In the genomic region with DNA sequence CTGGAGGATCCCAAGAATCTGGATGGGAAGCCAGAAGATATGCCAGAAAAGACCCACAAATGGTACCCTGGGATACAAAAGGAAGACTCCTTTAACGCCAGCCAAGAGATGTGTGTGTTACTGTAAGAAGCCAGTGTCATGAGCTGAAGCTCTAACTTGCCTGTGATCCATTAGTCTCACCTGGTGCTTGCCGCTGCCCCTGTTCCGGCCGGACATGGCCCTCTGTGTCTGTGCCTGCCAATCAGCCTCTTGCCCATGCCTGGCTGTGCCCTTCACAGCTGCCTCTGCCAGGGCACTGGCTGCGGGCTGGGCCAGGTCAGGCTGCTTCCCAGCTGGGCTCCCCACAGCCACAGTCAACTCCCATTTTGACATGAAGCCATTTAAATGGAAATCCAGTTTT, we compare ENCODE assay signal across 31 cellular contexts. TPM values are rescaled to one million over a fixed set of nuclear protein-coding genes. Genes with fewer than 3 reads are reported as not detected.
"Had no signal": no experiment of that assay in that cellular context is flagged by ENCODE, and none has a peak within 500 bp of the region (broad histone marks: within the 10 kb centered on the region; RNA-seq: fewer than 3 reads in every experiment).

No MANE protein-coding gene starts in this region.

- ATAC-seq: activated CD4-positive, alpha-beta T cell treated with anti-CD3 and anti-CD28 coated beads for 36 hours; activated CD4-positive, CD25-positive, alpha-beta regulatory T cell treated with anti-CD3 and anti-CD28 coated beads, Interleukin-2, amount 50 U/mL, for 24 hours; activated CD8-positive, alpha-beta memory T cell treated with anti-CD3 and anti-CD28 coated beads, Interleukin-2, amount 10 ng/mL, durations not matched to agents 7 days and 5 days; activated CD8-positive, alpha-beta T cell treated with anti-CD3 and anti-CD28 coated beads, Interleukin-2, amount 10 ng/mL, durations not matched to agents 7 days and 5 days; activated naive CD8-positive, alpha-beta T cell treated with anti-CD3 and anti-CD28 coated beads, Interleukin-2, amount 50 U/mL, for 24 hours had no signal

- DNase-seq: activated CD4-positive, alpha-beta memory T cell treated with anti-CD3 and anti-CD28 coated beads, Interleukin-2, amount 10 ng/mL, durations not matched to agents 7 days and 5 days; activated CD4-positive, alpha-beta T cell treated with anti-CD3 and anti-CD28 coated beads for 1 hour; activated CD4-positive, alpha-beta T cell treated with anti-CD3 and anti-CD28 coated beads for 36 hours; activated CD4-positive, alpha-beta T cell treated with anti-CD3 and anti-CD28 coated beads for 48 hours; activated CD4-positive, alpha-beta T cell treated with anti-CD3 and anti-CD28 coated beads, Interleukin-2, amount 10 ng/mL, durations not matched to agents 7 days and 5 days; activated CD4-positive, alpha-beta T cell treated with anti-CD3 and anti-CD28 coated beads, Interleukin-2, amount 50 U/mL, for 48 hours; activated CD4-positive, CD25-positive, alpha-beta regulatory T cell; activated CD8-positive, alpha-beta memory T cell treated with anti-CD3 and anti-CD28 coated beads for 24 hours; activated CD8-positive, alpha-beta memory T cell treated with anti-CD3 and anti-CD28 coated beads, Interleukin-2, amount 10 ng/mL, durations not matched to agents 7 days and 5 days; activated CD8-positive, alpha-beta memory T cell treated with anti-CD3 and anti-CD28 coated beads, Interleukin-2, amount 50 U/mL, for 48 hours; activated CD8-positive, alpha-beta T cell treated with anti-CD3 and anti-CD28 coated beads, Interleukin-2, amount 10 ng/mL, durations not matched to agents 7 days and 5 days; activated effector memory CD4-positive, alpha-beta T cell treated with Interleukin-2 at 50 U/mL for 16 hours; activated gamma-delta T cell; activated naive CD4-positive, alpha-beta T cell treated with anti-CD3 and anti-CD28 coated beads, Interleukin-2, amount 10 ng/mL, durations not matched to agents 7 days and 5 days; activated naive CD4-positive, alpha-beta T cell treated with Interleukin-2 at 50 U/mL for 16 hours; activated naive CD8-positive, alpha-beta T cell treated with anti-CD3 and anti-CD28 coated beads, Interleukin-2, amount 10 ng/mL, durations not matched to agents 7 days and 5 days; activated naive CD8-positive, alpha-beta T cell treated with anti-CD3 and anti-CD28 coated beads, Interleukin-2, amount 50 U/mL, for 24 hours; activated T-cell treated with anti-CD3 and anti-CD28 coated beads, Interleukin-2, amount 50 U/mL, for 24 hours; activated T-cell treated with anti-CD3 and anti-CD28 coated beads, Interleukin-2, amount 50 U/mL, for 48 hours; amygdala; anterior cingulate cortex; caudate nucleus; T-helper 2 cell; T-helper 9 cell had no signal

- H3K9me3 ChIP-seq: ascending aorta had no signal

- H3K27me3 ChIP-seq: ascending aorta, cardiac muscle cell had no signal

- H3K4me3 ChIP-seq: ascending aorta, cardiac muscle cell had no signal

- FAIRE-seq: bronchial epithelial cell, TTC549 had no signal

- H3K27ac ChIP-seq: ascending aorta, cardiac muscle cell, VCaP had no signal

- H3K4me1 ChIP-seq: ascending aorta had no signal

- H3K36me3 ChIP-seq: ascending aorta, cardiac muscle cell had no signal

RNA-seq across cellular contexts. Expression of a gene that starts 55.4 kb away (rescaled TPM):
- total RNA-seq: activated CD4-positive, alpha-beta memory T cell treated with anti-CD3 and anti-CD28 coated beads, Interleukin-2, amount 10 ng/mL, durations not matched to agents 7 days and 5 days; activated CD4-positive, alpha-beta T cell treated with anti-CD3 and anti-CD28 coated beads for 36 hours; activated CD4-positive, alpha-beta T cell treated with anti-CD3 and anti-CD28 coated beads, Interleukin-2, amount 10 ng/mL, durations not matched to agents 7 days and 5 days; activated CD8-positive, alpha-beta memory T cell treated with anti-CD3 and anti-CD28 coated beads, Interleukin-2, amount 10 ng/mL, durations not matched to agents 7 days and 5 days; activated CD8-positive, alpha-beta T cell treated with anti-CD3 and anti-CD28 coated beads, Interleukin-2, amount 10 ng/mL, durations not matched to agents 7 days and 5 days; activated naive CD8-positive, alpha-beta T cell treated with anti-CD3 and anti-CD28 coated beads, Interleukin-2, amount 10 ng/mL, durations not matched to agents 7 days and 5 days; activated T-helper 2 cell treated with anti-CD3 and anti-CD28 coated beads, Interferon-gamma antibody, Interleukin-2, Interleukin-4, amounts not matched to agents 10 μg/mL and 5 μg/mL and 100 μg/mL, durations not matched to agents 14 hours and 24 hours and 36 hours; bronchial epithelial cell; cardiac muscle cell had no signal
- polyA plus RNA-seq: cardiac muscle cell had no signal
